Comparison of ENCODE assay signal across 8 cellular contexts in genomic region chr1:37792943-37793686, GRCh38. TPM values are rescaled to one million over a fixed set of nuclear protein-coding genes. Genes with fewer than 3 reads are reported as not detected.
DNase-seq lines count a peak whose midpoint lies in the region; ATAC-seq and TF ChIP-seq lines count a peak whose summit lies in the region.

No MANE protein-coding gene starts in this region.

- H3K9me3 ChIP-seq in BLaER1 (no peaks in the 10 kb centered on the region), HCT116 (ENCODE audit: control insufficient read depth in 1 of 2, insufficient read depth in 1 of 2, low read depth in 1 of 2, low read length in 2 of 2) (no peaks in the 10 kb centered on the region), body of pancreas (no peaks in the 10 kb centered on the region)

- TF ChIP-seq CTCF in HCT116 (IDR thresholded peaks at IDR 0.05 in 2 of 3, conservative IDR thresholded peaks at IDR 0.05 in 1 of 3; ENCODE audit: borderline replicate concordance in 1 of 3, insufficient read depth in 1 of 3, low read depth in 2 of 3, low read length in 2 of 3) (no peak), body of pancreas (IDR thresholded peaks at IDR 0.05) (no peak), nephron (IDR thresholded peaks at IDR 0.05; ENCODE audit: unreplicated experiment in 3 of 3) (no peak)

- no peak overlapping the region for H2AFZ ChIP-seq in HCT116 (ENCODE audit: low read depth, low read length, poor library complexity, severe bottlenecking)

- H3K27me3 ChIP-seq in BLaER1 (no peaks in the 10 kb centered on the region), HCT116 (ENCODE audit: insufficient read depth, low read length) (no peaks in the 10 kb centered on the region; the same call in 1 of the 2 replicates), body of pancreas (no peaks in the 10 kb centered on the region)

- H3K9me3 Mint-ChIP-seq in nephron: no peaks in the 10 kb centered on the region

- H3K27ac Mint-ChIP-seq in nephron: no peak overlapping the region

- TF ChIP-seq POLR2A in HCT116 (IDR thresholded peaks at IDR 0.05; ENCODE audit: borderline replicate concordance, extremely low read depth, insufficient read depth, insufficient read length) (no peak), body of pancreas (IDR thresholded peaks at IDR 0.05) (no peak)

- ATAC-seq in HCT116: peak; percentile 4
- no peak for ATAC-seq in body of pancreas
- no peak for ATAC-seq in GM18907 (IDR thresholded peaks at IDR 0.05; ENCODE audit: unreplicated experiment)
- no peak for ATAC-seq in HG02798 (IDR thresholded peaks at IDR 0.05; ENCODE audit: poor library complexity, unreplicated experiment)
- ATAC-seq in GM21723 (IDR thresholded peaks at IDR 0.05; ENCODE audit: unreplicated experiment): no peak

- TF ChIP-seq RAD21 in HCT116 (IDR thresholded peaks at IDR 0.05; ENCODE audit: low read depth): no peak

- H3K4me2 ChIP-seq in BLaER1 (peak overlapping the region; percentile 76), HCT116 (ENCODE audit: low read length) (peak overlapping the region; percentile 91)

- peaks cover 26% of the 10 kb centered on the region for H3K36me3 ChIP-seq in BLaER1
- H3K36me3 ChIP-seq in HCT116 (ENCODE audit: control insufficient read depth in 1 of 2, insufficient read depth in 2 of 2, low read length in 2 of 2): peaks cover 0 to 4% of the 10 kb centered on the region in 2 experiments; a peak in 2 of 4 replicates
- no peaks in the 10 kb centered on the region for H3K36me3 ChIP-seq in body of pancreas (replicated peaks in 1 of 2; ENCODE audit: insufficient read depth in 1 of 2, low read depth in 2 of 2)

- H3K4me3 ChIP-seq in BLaER1: peak overlapping the region; percentile 90
- peak overlapping the region; percentile 42 to 63; a peak in 3 of 4 replicates for H3K4me3 ChIP-seq in HCT116 (replicated peaks in 1 of 2; ENCODE audit: low read depth in 1 of 2, low read length in 2 of 2)
- peak overlapping the region; percentile 22 to 32 for H3K4me3 ChIP-seq in body of pancreas

- RAD21 ChIA-PET in HCT116 (lab: Charles Lee; ENCODE audit: low non-redundant PET in 1 of 2, low total read pairs in 2 of 2, uncharacterized antibody in 2 of 2, unreplicated experiment in 2 of 2): no interaction called here

- H3K9me2 ChIP-seq in HCT116 (ENCODE audit: insufficient read depth): no peaks in the 10 kb centered on the region

- peak overlapping the region; percentile 38 to 68 (median 57) for H3K4me3 Mint-ChIP-seq in nephron

- POLR2A ChIA-PET in HCT116 (lab: Charles Lee): no interaction called here

- H3K4me1 ChIP-seq in BLaER1 (peaks cover 20% of the 10 kb centered on the region), HCT116 (ENCODE audit: control insufficient read depth in 1 of 2, insufficient read depth in 2 of 2, low read length in 2 of 2) (peaks cover 10 to 17% of the 10 kb centered on the region in 2 experiments; a peak in 3 of 4 replicates), body of pancreas (peaks cover 20% of the 10 kb centered on the region)

- peaks cover 15% of the 10 kb centered on the region for H3K79me2 ChIP-seq in HCT116 (ENCODE audit: insufficient read depth, low read length)

- H3K27me3 Mint-ChIP-seq in nephron (ENCODE audit: low read depth): peaks cover 65% of the 10 kb centered on the region

- 32 to 44% methylated on average over 30 to 35 of the region's 36 CpGs for WGBS in body of pancreas, 2 donors

- no peak for DNase-seq in HCT116 (ENCODE audit: low read depth, low spot score)
- no peak for DNase-seq in body of pancreas
- DNase-seq in T-helper 2 cell: no peak

- H3K36me3 Mint-ChIP-seq in nephron (ENCODE audit: low read depth): peaks cover 2% of the 10 kb centered on the region

- intact Hi-C loops in HCT116 (cut with micrococcal nuclease): loop anchor here (5.0 kb wide), 1 partner anchor 101 kb away; the partner anchor contains the start of gene CDCA8
- intact Hi-C loops in body of pancreas (cut with DNase I): loop anchor here (10.0 kb wide), 2 partner anchors 62 to 98 kb away; partner anchors contain the start of genes CDCA8 and MTF1

- CTCF ChIA-PET in HCT116 (lab: Charles Lee): no interaction called here

- no TSS peak for BruUV-seq in HCT116 (replicated peaks; lab: Mats Ljungman, UMichigan)

- H3K27ac ChIP-seq in BLaER1 (peak overlapping the region; percentile 68), HCT116 (ENCODE audit: low read depth, low read length) (no peak overlapping the region), body of pancreas (no peak overlapping the region)

- peaks cover 5% of the 10 kb centered on the region for H3K4me1 Mint-ChIP-seq in nephron

- H4K20me1 ChIP-seq in BLaER1 (peaks cover 21% of the 10 kb centered on the region), HCT116 (ENCODE audit: insufficient read depth) (no peaks in the 10 kb centered on the region)

- H3K9ac ChIP-seq in BLaER1 (peak overlapping the region; percentile 95), HCT116 (ENCODE audit: low read length) (0 out of 2 replicates have a peak overlapping the region, but pooled peaks have one; percentile 32)

TF ChIP-seq in HCT116, 20 proteins besides CTCF, POLR2A, EP300 and RAD21:
- TF ChIP-seq CBX3 (IDR thresholded peaks at IDR 0.05; ENCODE audit: low read depth) (no peak), JUND (IDR thresholded peaks at IDR 0.05) (no peak), POLR2AphosphoS5 (IDR thresholded peaks at IDR 0.05; ENCODE audit: low read depth, low read length) (no peak), ELF1 (IDR thresholded peaks at IDR 0.05; ENCODE audit: borderline replicate concordance, low read depth) (no peak), REST (IDR thresholded peaks at IDR 0.05; ENCODE audit: low read depth) (no peak), SP1 (IDR thresholded peaks at IDR 0.05; ENCODE audit: low read depth) (no peak), ZNF274 (IDR thresholded peaks at IDR 0.05; ENCODE audit: low read depth, low read length) (no peak), CEBPB (IDR thresholded peaks at IDR 0.05; ENCODE audit: low read depth) (no peak), SIN3A (IDR thresholded peaks at IDR 0.05; ENCODE audit: low read depth) (no peak), EZH2phosphoT487 (IDR thresholded peaks at IDR 0.05; ENCODE audit: borderline replicate concordance) (no peak), YY1 (IDR thresholded peaks at IDR 0.05; ENCODE audit: extremely low read depth, insufficient replicate concordance, low read depth, low read length) (no peak)

RNA-seq across cellular contexts. Expression of gene MANEAL, which starts 0.5 kb away (rescaled TPM):
- total RNA-seq in HCT116 (2021; ENCODE audit: unreplicated experiment): 17.3 TPM
- 10.4 and 10.5 TPM in 2 replicates for polyA plus RNA-seq in HCT116 (2012)
- 1 to 10 TPM in 1 of 2 donors, under 1 TPM in 1; 0.99 to 6.2 TPM for total RNA-seq in body of pancreas

RNA-seq across cellular contexts. Expression of gene C1orf122, which starts 14.5 kb away (rescaled TPM):
- total RNA-seq in HCT116 (2021; ENCODE audit: unreplicated experiment) (34.2 TPM), body of pancreas (10 to 100 TPM; 26.2 to 71.9 TPM)
- 19.2 and 20.1 TPM in 2 replicates for polyA plus RNA-seq in HCT116 (2012)

RNA-seq across cellular contexts. Expression of gene YRDC, which starts 14.9 kb away (rescaled TPM):
- total RNA-seq in HCT116 (2021; ENCODE audit: unreplicated experiment) (41.4 TPM), body of pancreas (10 to 100 TPM in 1 of 2 donors, 1 to 10 TPM in 1; 6.2 to 11.9 TPM)
- 33.2 and 37.7 TPM in 2 replicates for polyA plus RNA-seq in HCT116 (2012)

RNA-seq across cellular contexts. Expression of gene EPHA10, which starts 28.2 kb away (rescaled TPM):
- 6.5 TPM for total RNA-seq in HCT116 (2021; ENCODE audit: unreplicated experiment)
- polyA plus RNA-seq in HCT116 (2012): 5.7 TPM in 2 replicates
- total RNA-seq in body of pancreas: 1 to 10 TPM; 1.6 to 2.0 TPM

Comparison
In these comparisons a context has a peak if more than half of its experiments do, and no peak if none do; other contexts are left out.
1. H3K4me3 ChIP-seq: peak in every context shown above with its lines; median percentile 90 in BLaER1; 52 in HCT116; 27 in body of pancreas.